In genomic region chr9:72029986-72030385, GRCh38 we compare ENCODE assay signal across 25 cellular contexts. TPM values are rescaled to one million over a fixed set of nuclear protein-coding genes. Genes with fewer than 3 reads are reported as not detected.
"Had no signal": no experiment of that assay in that cellular context is flagged by ENCODE, and none has a peak within 500 bp of the region (broad histone marks: within the 10 kb centered on the region; RNA-seq: fewer than 3 reads in every experiment).

No MANE protein-coding gene starts in this region.

- H3K9me3 ChIP-seq: SJSA1 had no signal

- H3K9me3 Mint-ChIP-seq: IgD-negative memory B cell had no signal

- ATAC-seq: K562 had no signal

- H3K4me1 ChIP-seq: SJSA1 had no signal

- H3K27ac ChIP-seq: HL-60, KMS-11, SJSA1, SK-N-MC had no signal

- H3K36me3 ChIP-seq: SJSA1 had no signal

- DNase-seq: Kasumi-1, MV-4-11, NCI-H1048, NCI-H1105, NCI-H1417, NCI-H1436 treated with DMSO at 0.1 percent for 48 hours, NCI-H1694, NCI-H1930, NCI-H2081, NCI-H2107, NCI-H2227 treated with DMSO at 0.1 percent for 48 hours, NCI-H446, NCI-H510A, NCI-H524 treated with DMSO at 0.1 percent for 48 hours, NCI-H69, NCI-H774, Right ventricle myocardium superior, RPMI8226, SIG-M5 had no signal

- H3K27me3 ChIP-seq: SJSA1 had no signal

- H3K4me3 Mint-ChIP-seq: IgD-negative memory B cell had no signal

- H3K4me3 ChIP-seq: K562, SJSA1, SK-N-MC had no signal

RNA-seq across cellular contexts. Expression of gene C9orf57, which starts 30.4 kb away (rescaled TPM):
- total RNA-seq: K562, Right ventricle myocardium superior, SJSA1 had no signal
- polyA plus RNA-seq: IgD-negative memory B cell, K562 had no signal
